25 cellular contexts compared by ENCODE assay signal in the genomic region with DNA sequence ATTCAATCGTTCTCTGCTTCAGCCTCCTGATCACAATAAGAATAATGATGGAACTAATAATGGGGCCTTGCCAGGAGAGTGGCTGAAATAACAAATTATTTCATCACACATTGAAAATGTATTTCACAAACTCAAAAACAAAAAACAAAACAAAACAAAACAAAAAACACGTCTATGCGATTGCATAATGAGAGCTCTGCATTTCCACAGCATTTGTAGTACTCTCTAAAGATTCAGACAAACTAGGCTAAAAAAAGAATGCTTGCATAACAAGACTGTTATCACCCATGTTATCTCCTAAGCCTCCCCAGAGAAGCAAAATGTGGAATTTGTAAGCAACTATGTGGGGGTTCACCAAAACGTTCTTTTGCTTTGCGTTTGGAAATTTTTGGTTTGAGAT. TPM values are rescaled to one million over a fixed set of nuclear protein-coding genes. Genes with fewer than 3 reads are reported as not detected.
DNase-seq lines count a peak whose midpoint lies in the region; ATAC-seq, FAIRE-seq and TF ChIP-seq lines count a peak whose summit lies in the region.
"Had no signal": no experiment of that assay in that cellular context is flagged by ENCODE, and none has a peak within 500 bp of the region (broad histone marks: within the 10 kb centered on the region; RNA-seq: fewer than 3 reads in every experiment).

No MANE protein-coding gene starts in this region.

- dilution Hi-C loops in mammary epithelial cell (cut with HindIII; ENCODE audit: low sequenced_read_pairs) = no loop called here

- DNase-seq in MCF 10A (ENCODE audit: unreplicated experiment) = no peak
- DNase-seq in mammary epithelial cell = no peak
- no peak for DNase-seq in WTC11 (ENCODE audit: low spot score)
- DNase-seq in cardiac muscle cell (ENCODE audit: low read depth in 1 of 2, low spot score in 1 of 2) = peak in 1 of 2 donors; percentile 74
- peak; percentile 64 for DNase-seq in superior temporal gyrus (ENCODE audit: extremely low spot score)
- no peak for DNase-seq in urothelium cell line (ENCODE audit: low spot score)
- DNase-seq: activated B cell treated with CpG ODN at 0.5 μM for 24 hours; activated CD8-positive, alpha-beta memory T cell treated with anti-CD3 and anti-CD28 coated beads, Interleukin-2, amount 50 U/mL, for 4 hours; CD4-positive, alpha-beta T cell; hypothalamus; MM.1S; NCI-H1694 treated with DMSO at 0.1 percent for 48 hours; stimulated activated CD8-positive, alpha-beta memory T cell treated with anti-CD3 and anti-CD28 coated beads, Interleukin-4, amount 100 ng/mL, for 48 hours; stomach; T1000 had no signal

- H3K4me2 ChIP-seq in mammary epithelial cell (ENCODE audit: insufficient read depth, low read depth, low read length) = no peak overlapping the region

- H3K27ac Mint-ChIP-seq in MCF 10A (ENCODE audit: low read depth, unreplicated experiment) (peak overlapping the region; percentile 36), WTC11 (peak overlapping the region; percentile 70)
- H3K27ac Mint-ChIP-seq: activated B cell treated with CpG ODN at 0.5 μM for 24 hours; activated naive CD4-positive, alpha-beta T cell treated with anti-CD3 and anti-CD28 coated beads, Interleukin-2, amount 50 U/mL, for 24 hours; activated T-helper 17 cell treated with anti-CD3 and anti-CD28 coated beads, Interleukin-2, amount 50 U/mL, for 72 hours; CD4-positive, alpha-beta T cell; progenitor cell of endocrine pancreas; type B pancreatic cell had no signal

- BruUV-seq in MCF 10A (replicated peaks; lab: Mats Ljungman, UMichigan) = no TSS peak
- BruUV-seq in mammary epithelial cell (replicated peaks; lab: Mats Ljungman, UMichigan) = no TSS peak

- no peaks in the 10 kb centered on the region for H4K20me1 ChIP-seq in mammary epithelial cell (ENCODE audit: insufficient read depth, low read length)

- WGBS in mammary epithelial cell (ENCODE audit: low coverage, missing lambda C conversion rate) = 98% methylated on average over 5 of the region's 5 CpGs

- H2AFZ ChIP-seq in mammary epithelial cell (ENCODE audit: low read depth, low read length) = no peak overlapping the region

- H3K9me3 Mint-ChIP-seq in MCF 10A (ENCODE audit: unreplicated experiment) (peaks cover 6% of the 10 kb centered on the region), WTC11 (peaks cover 11% of the 10 kb centered on the region)
- H3K9me3 Mint-ChIP-seq: activated B cell treated with CpG ODN at 0.5 μM for 24 hours; activated naive CD4-positive, alpha-beta T cell treated with anti-CD3 and anti-CD28 coated beads, Interleukin-2, amount 50 U/mL, for 24 hours; CD4-positive, alpha-beta T cell; type B pancreatic cell had no signal

- no peak for FAIRE-seq in urothelium cell line (lab: Jason Lieb, UNC)
- FAIRE-seq: frontal cortex, islet of Langerhans had no signal

- H3K79me2 ChIP-seq in mammary epithelial cell (ENCODE audit: insufficient read depth, low read length) = no peaks in the 10 kb centered on the region

- H3K36me3 Mint-ChIP-seq in MCF 10A (ENCODE audit: insufficient read depth, unreplicated experiment) (peaks cover 5% of the 10 kb centered on the region), WTC11 (peaks cover 6% of the 10 kb centered on the region)
- H3K36me3 Mint-ChIP-seq: activated naive CD4-positive, alpha-beta T cell treated with anti-CD3 and anti-CD28 coated beads, Interleukin-2, amount 50 U/mL, for 24 hours had no signal

- H3K27ac ChIP-seq in mammary epithelial cell (ENCODE audit: insufficient read depth, low read depth, low read length) (no peak overlapping the region), cardiac muscle cell (peak overlapping the region; percentile 38)
- H3K27ac ChIP-seq: 22Rv1, epithelial cell of prostate, stomach had no signal

- no peaks in the 10 kb centered on the region for H3K27me3 Mint-ChIP-seq in MCF 10A (ENCODE audit: insufficient read depth, unreplicated experiment)
- H3K27me3 Mint-ChIP-seq in WTC11 (ENCODE audit: low read depth) = no peaks in the 10 kb centered on the region
- H3K27me3 Mint-ChIP-seq: activated B cell treated with CpG ODN at 0.5 μM for 24 hours; activated T-helper 17 cell treated with anti-CD3 and anti-CD28 coated beads, Interleukin-2, amount 50 U/mL, for 72 hours; CD4-positive, alpha-beta T cell; progenitor cell of endocrine pancreas; type B pancreatic cell had no signal

- POLR2A ChIA-PET in MCF 10A (lab: Yijun Ruan, JAX) = interaction anchor here (0.6 to 2.0 kb wide), 4 partner anchors 9 to 71 kb away, joined by 3 to 6 read pairs (median 4); no protein-coding TSS in a partner anchor
- POLR2A ChIA-PET in WTC11 (lab: Charles Lee) = no interaction called here

- H3K4me3 ChIP-seq in mammary epithelial cell (replicated peaks in 1 of 3; ENCODE audit: insufficient read depth in 1 of 3, low read depth in 2 of 3, low read length in 3 of 3) = no peak overlapping the region
- H3K4me3 ChIP-seq in cardiac muscle cell = no peak overlapping the region
- H3K4me3 ChIP-seq: stomach had no signal

- no peak overlapping the region for H3K9ac ChIP-seq in mammary epithelial cell (ENCODE audit: insufficient read depth, low read length)

- H3K4me1 ChIP-seq in mammary epithelial cell (ENCODE audit: insufficient read depth, low read length) (peaks cover 6% of the 10 kb centered on the region), cardiac muscle cell (ENCODE audit: low read depth) (peaks cover 17% of the 10 kb centered on the region)
- H3K4me1 ChIP-seq: stomach had no signal

- in situ Hi-C loops in mammary epithelial cell (cut with MboI; ENCODE audit: low sequenced_read_pairs in 2 of 2) = no loop called here

- no peaks in the 10 kb centered on the region for H3K27me3 ChIP-seq in mammary epithelial cell (ENCODE audit: insufficient read depth, low read length)
- H3K27me3 ChIP-seq in cardiac muscle cell = no peaks in the 10 kb centered on the region
- H3K27me3 ChIP-seq: stomach had no signal

- ATAC-seq in WTC11 (no peak), GM18858 (IDR thresholded peaks at IDR 0.05; ENCODE audit: unreplicated experiment) (no peak), GM21717 (IDR thresholded peaks at IDR 0.05; ENCODE audit: unreplicated experiment) (no peak)
- ATAC-seq: activated T-helper 17 cell treated with anti-CD3 and anti-CD28 coated beads, Interleukin-2, amount 50 U/mL, for 72 hours had no signal

- CTCF ChIA-PET in MCF 10A (lab: Yijun Ruan, JAX) (interaction anchor here (0.6 to 1.2 kb wide), 8 partner anchors 11 to 1580 kb away, joined by 3 to 6 read pairs (median 4); no protein-coding TSS in a partner anchor), mammary epithelial cell (lab: Charles Lee; ENCODE audit: low non-redundant PET) (no interaction called here), WTC11 (lab: Charles Lee) (interaction anchor here (0.6 to 0.9 kb wide), 2 partner anchors 39 to 101 kb away, joined by 3 read pairs; no protein-coding TSS in a partner anchor)

- H3K4me1 Mint-ChIP-seq in MCF 10A (ENCODE audit: insufficient read depth, unreplicated experiment) = peaks cover 9% of the 10 kb centered on the region
- H3K4me1 Mint-ChIP-seq in WTC11 = peaks cover 29% of the 10 kb centered on the region
- H3K4me1 Mint-ChIP-seq: activated B cell treated with CpG ODN at 0.5 μM for 24 hours; activated naive CD4-positive, alpha-beta T cell treated with anti-CD3 and anti-CD28 coated beads, Interleukin-2, amount 50 U/mL, for 24 hours; activated T-helper 17 cell treated with anti-CD3 and anti-CD28 coated beads, Interleukin-2, amount 50 U/mL, for 72 hours had no signal

- H3K9me3 ChIP-seq in mammary epithelial cell (replicated peaks; ENCODE audit: insufficient read depth, low read length) = no peaks in the 10 kb centered on the region
- H3K9me3 ChIP-seq in cardiac muscle cell (ENCODE audit: low read depth) = no peaks in the 10 kb centered on the region
- H3K9me3 ChIP-seq: stomach had no signal

- intact Hi-C loops in MCF 10A (cut with micrococcal nuclease) = no loop called here
- intact Hi-C loops in mammary epithelial cell (cut with micrococcal nuclease) = no loop called here

- H3K4me3 Mint-ChIP-seq in MCF 10A (ENCODE audit: unreplicated experiment) (no peak overlapping the region), WTC11 (no peak overlapping the region)
- H3K4me3 Mint-ChIP-seq: activated B cell treated with CpG ODN at 0.5 μM for 24 hours; activated naive CD4-positive, alpha-beta T cell treated with anti-CD3 and anti-CD28 coated beads, Interleukin-2, amount 50 U/mL, for 24 hours; activated T-helper 17 cell treated with anti-CD3 and anti-CD28 coated beads, Interleukin-2, amount 50 U/mL, for 72 hours; CD4-positive, alpha-beta T cell; type B pancreatic cell had no signal

- H3K36me3 ChIP-seq in mammary epithelial cell (ENCODE audit: insufficient read depth, low read length) (peaks cover 2% of the 10 kb centered on the region), cardiac muscle cell (no peaks in the 10 kb centered on the region)

- TF ChIP-seq CTCF in MCF 10A (IDR thresholded peaks at IDR 0.05; ENCODE audit: unreplicated experiment) (no peak), mammary epithelial cell (conservative IDR thresholded peaks at IDR 0.05 in 1 of 2, IDR thresholded peaks at IDR 0.05 in 1 of 2; ENCODE audit: extremely low read depth in 1 of 2, insufficient read depth in 1 of 2, low read depth in 1 of 2, low read length in 2 of 2) (no peak), WTC11 (IDR thresholded peaks at IDR 0.05) (no peak), cardiac muscle cell (IDR thresholded peaks at IDR 0.05; ENCODE audit: low read depth, low read length) (no peak)

TF ChIP-seq in WTC11, 78 proteins besides CTCF, POLR2A, EP300 and RAD21 (continues in another document):
- no peak for TF ChIP-seq ZNF671 (CRISPR knock-in tag; IDR thresholded peaks at IDR 0.05)
- TF ChIP-seq FOXK1 (CRISPR knock-in tag; IDR thresholded peaks at IDR 0.05) = no peak
- no peak for TF ChIP-seq ETV6 (CRISPR knock-in tag; IDR thresholded peaks at IDR 0.05)
- no peak for TF ChIP-seq TEAD4 (CRISPR knock-in tag; IDR thresholded peaks at IDR 0.05)
- no peak for TF ChIP-seq JUN (CRISPR knock-in tag; IDR thresholded peaks at IDR 0.05)
- TF ChIP-seq TCF7 (CRISPR knock-in tag; IDR thresholded peaks at IDR 0.05; ENCODE audit: low read depth) = no peak
- TF ChIP-seq, protein P1, sequence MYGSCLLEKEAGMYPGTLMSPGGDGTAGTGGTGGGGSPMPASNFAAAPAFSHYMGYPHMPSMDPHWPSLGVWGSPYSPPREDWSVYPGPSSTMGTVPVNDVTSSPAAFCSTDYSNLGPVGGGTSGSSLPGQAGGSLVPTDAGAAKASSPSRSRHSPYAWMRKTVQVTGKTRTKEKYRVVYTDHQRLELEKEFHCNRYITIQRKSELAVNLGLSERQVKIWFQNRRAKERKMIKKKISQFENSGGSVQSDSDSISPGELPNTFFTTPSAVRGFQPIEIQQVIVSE (CRISPR knock-in tag; IDR thresholded peaks at IDR 0.05; ENCODE audit: borderline replicate concordance) = no peak

RNA-seq across cellular contexts. Expression of gene PRELID2, which starts 48.1 kb away (rescaled TPM):
- total RNA-seq in MCF 10A (2022) (11.4 and 11.7 TPM in 2 replicates), mammary epithelial cell (10 to 100 TPM; 12.1 to 15.8 TPM), WTC11 (2021) (10.0 to 16.2 TPM (median 14.5 TPM) in 3 replicates), cardiac muscle cell (24.9 and 41.2 TPM in 2 replicates)
- polyA plus RNA-seq in mammary epithelial cell (7.1 TPM), cardiac muscle cell (26.3 and 59.1 TPM in 2 replicates)
- polyA minus RNA-seq in mammary epithelial cell = 0.57 TPM
